ENCODE assay signal across 10 cellular contexts in the genomic region with DNA sequence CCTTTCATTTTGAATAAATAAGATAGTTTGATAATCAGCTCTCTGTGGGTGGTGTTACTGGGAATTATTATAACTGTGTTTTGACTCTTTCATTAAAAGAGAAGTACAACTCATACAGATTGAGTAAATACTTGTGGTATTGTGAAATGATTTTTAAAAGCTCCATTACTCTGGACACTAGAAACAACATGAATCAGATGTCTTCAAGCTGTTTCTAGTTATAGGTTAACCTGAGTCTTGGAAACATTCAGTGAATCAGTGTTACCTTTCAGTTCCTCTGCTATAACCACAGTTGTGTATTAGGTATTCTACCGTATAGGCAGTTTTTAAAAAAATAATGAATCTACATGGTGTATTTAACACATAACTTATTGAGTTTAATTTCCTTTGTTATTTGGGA.
A peak's percentile ranks its signal among the peaks of the same experiment; 100 is the strongest.
DNase-seq lines count a peak whose midpoint lies in the region; ATAC-seq and TF ChIP-seq lines count a peak whose summit lies in the region.
"Had no signal": no experiment of that assay in that cellular context is flagged by ENCODE, and none has a peak within 500 bp of the region (broad histone marks: within the 10 kb centered on the region; RNA-seq: fewer than 3 reads in every experiment).

No MANE protein-coding gene starts in this region.

- H3K36me3 Mint-ChIP-seq in activated T-cell treated with anti-CD3 and anti-CD28 coated beads, Interleukin-2, amount 50 U/mL, for 72 hours (ENCODE audit: insufficient read depth in 2 of 2), result peaks cover 7 to 11% of the 10 kb centered on the region in 2 donors

- TF ChIP-seq CTCF in body of pancreas (IDR thresholded peaks at IDR 0.05), result no peak

- DNase-seq in activated T-cell treated with anti-CD3 and anti-CD28 coated beads, Interleukin-2, amount 50 U/mL, for 72 hours, result no peak
- no peak for DNase-seq in activated T-cell treated with anti-CD3 and anti-CD28 coated beads, Interleukin-2, amount 50 U/mL, for 48 hours
- DNase-seq in body of pancreas (no peak), NCI-H187 treated with DMSO at 0.1 percent for 48 hours (lab: John Stamatoyannopoulos, UW) (no peak)
- no peak for DNase-seq in stimulated activated naive CD8-positive, alpha-beta T cell treated with anti-CD3 and anti-CD28 coated beads, Interleukin-15, Interleukin-2, amounts not matched to agents 100 U/mL and 50 U/mL, for 24 hours
- DNase-seq in stimulated activated CD4-positive, alpha-beta T cell treated with anti-CD3 and anti-CD28 coated beads, Interleukin-15, amount 100 ng/mL, for 24 hours, result no peak
- DNase-seq: NCI-H510A had no signal

- H3K27me3 ChIP-seq in body of pancreas, result no peaks in the 10 kb centered on the region
- H3K27me3 ChIP-seq: BLaER1 had no signal

- peak overlapping the region; percentile 96 for H3K27ac Mint-ChIP-seq in activated T-cell treated with anti-CD3 and anti-CD28 coated beads, Interleukin-2, amount 50 U/mL, for 72 hours

- 4 to 13% methylated on average over 1 of the region's 1 CpG for WGBS in body of pancreas, 2 donors

- no peaks in the 10 kb centered on the region for H3K9me3 ChIP-seq in body of pancreas

- H3K4me1 ChIP-seq in body of pancreas, result no peaks in the 10 kb centered on the region

- TF ChIP-seq POLR2A in body of pancreas (IDR thresholded peaks at IDR 0.05), result no peak

- peaks cover 42% of the 10 kb centered on the region for H3K4me1 Mint-ChIP-seq in activated T-cell treated with anti-CD3 and anti-CD28 coated beads, Interleukin-2, amount 50 U/mL, for 72 hours (ENCODE audit: low read depth)

- no peak overlapping the region for H3K4me3 ChIP-seq in body of pancreas
- H3K4me3 ChIP-seq: BLaER1 had no signal

- peak overlapping the region; percentile 20 to 56 for H3K4me3 Mint-ChIP-seq in activated T-cell treated with anti-CD3 and anti-CD28 coated beads, Interleukin-2, amount 50 U/mL, for 72 hours

- intact Hi-C loops in body of pancreas (cut with DNase I), result no loop called here

- ATAC-seq in activated T-cell treated with anti-CD3 and anti-CD28 coated beads, Interleukin-2, amount 50 U/mL, for 72 hours (replicated peaks in 1 of 2), result peak; percentile 46 to 49
- ATAC-seq in HG03108 (IDR thresholded peaks at IDR 0.05; ENCODE audit: unreplicated experiment) (peak; percentile 86), body of pancreas (peak; percentile 40), HG03045 (IDR thresholded peaks at IDR 0.05; ENCODE audit: unreplicated experiment) (no peak)
- ATAC-seq in stimulated activated naive CD8-positive, alpha-beta T cell treated with anti-CD3 and anti-CD28 coated beads, Interleukin-15, Interleukin-2, amounts not matched to agents 100 U/mL and 50 U/mL, for 24 hours, result peak; percentile 73

- H3K27me3 Mint-ChIP-seq in activated T-cell treated with anti-CD3 and anti-CD28 coated beads, Interleukin-2, amount 50 U/mL, for 72 hours (ENCODE audit: low read depth), result no peaks in the 10 kb centered on the region

- H3K9me3 Mint-ChIP-seq in activated T-cell treated with anti-CD3 and anti-CD28 coated beads, Interleukin-2, amount 50 U/mL, for 72 hours, result peaks cover 0 to 2% of the 10 kb centered on the region in 2 donors

- H3K36me3 ChIP-seq in body of pancreas (replicated peaks in 1 of 2; ENCODE audit: insufficient read depth in 1 of 2, low read depth in 2 of 2), result no peaks in the 10 kb centered on the region
- H3K36me3 ChIP-seq: BLaER1 had no signal

- no peak overlapping the region for H3K27ac ChIP-seq in body of pancreas
- H3K27ac ChIP-seq: BLaER1 had no signal
